Comparison of ENCODE assay signal across 9 cellular contexts in the genomic region with DNA sequence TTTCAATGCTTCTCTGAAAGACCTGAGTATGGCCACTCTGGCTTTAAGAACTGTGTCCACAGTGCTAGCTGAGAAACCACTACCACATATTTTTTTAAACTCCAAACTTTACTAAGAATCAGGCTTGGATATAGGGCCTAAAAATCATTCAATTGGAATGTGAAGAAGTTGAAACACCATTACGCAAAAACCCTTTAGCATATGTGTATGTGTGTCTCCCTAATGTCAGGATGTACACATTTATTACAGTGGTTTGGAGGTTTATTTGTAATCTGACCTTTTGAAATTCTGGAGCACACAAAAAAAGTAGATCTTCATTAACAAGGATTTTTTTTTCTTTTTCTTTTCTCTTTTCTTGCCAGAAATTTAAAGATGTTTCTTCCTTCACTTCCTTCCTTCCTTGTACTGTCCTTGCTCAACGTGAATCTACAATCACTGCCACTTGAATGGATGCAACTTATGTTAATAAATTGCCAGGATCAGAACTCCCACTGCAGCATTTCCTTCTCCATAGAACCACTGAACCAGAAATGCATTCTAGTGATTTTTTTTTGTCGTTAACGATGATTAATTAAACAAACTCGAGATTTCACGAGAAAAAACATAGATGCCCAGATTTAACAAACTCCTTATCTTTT. TPM values are rescaled to one million over a fixed set of nuclear protein-coding genes. Genes with fewer than 3 reads are reported as not detected.
DNase-seq lines count a peak whose midpoint lies in the region; ATAC-seq and TF ChIP-seq lines count a peak whose summit lies in the region.
"Had no signal": no experiment of that assay in that cellular context is flagged by ENCODE, and none has a peak within 500 bp of the region (broad histone marks: within the 10 kb centered on the region; RNA-seq: fewer than 3 reads in every experiment).

No MANE protein-coding gene starts in this region.

- H3K27ac ChIP-seq in duodenal mucosa (ENCODE audit: low read depth, low read length) (no peak overlapping the region), aorta (ENCODE audit: low read depth in 1 of 2, low read length in 2 of 2) (no peak overlapping the region)

- no peak for TF ChIP-seq POLR2A in erythroblast (IDR thresholded peaks at IDR 0.05; ENCODE audit: low read length)

- TF ChIP-seq CTCF in BJ (IDR thresholded peaks at IDR 0.05; ENCODE audit: insufficient read depth, low read depth, low read length) (no peak), nephron (IDR thresholded peaks at IDR 0.05; ENCODE audit: unreplicated experiment in 3 of 3) (no peak)

- peaks cover 37% of the 10 kb centered on the region for H3K4me1 Mint-ChIP-seq in nephron

- peaks cover 72% of the 10 kb centered on the region for H3K27me3 Mint-ChIP-seq in nephron (ENCODE audit: low read depth)

- H3K4me3 Mint-ChIP-seq in nephron: peak overlapping the region; percentile 92 to 100 (median 95)

- no peaks in the 10 kb centered on the region for H3K9me3 Mint-ChIP-seq in nephron

- intact Hi-C loops in aorta (cut with DNase I): loop anchor here (5.0 to 10.0 kb wide), 3 partner anchors 79 to 437 kb away; no protein-coding TSS in a partner anchor

- H3K27ac Mint-ChIP-seq in nephron: peak overlapping the region; percentile 19 to 58 (median 33)

- 51 to 59% methylated on average over 6 of the region's 6 CpGs for WGBS in aorta, 2 donors

- H3K27me3 ChIP-seq in BJ (ENCODE audit: control insufficient read depth, insufficient read depth, low read length) (no peaks in the 10 kb centered on the region), duodenal mucosa (ENCODE audit: control insufficient read depth in 1 of 2, insufficient read depth in 2 of 2, low read length in 2 of 2) (peaks cover 12% of the 10 kb centered on the region in 2 donors), aorta (ENCODE audit: control insufficient read depth in 1 of 2, insufficient read depth in 2 of 2, low read length in 1 of 2) (no peaks in the 10 kb centered on the region)

- H3K36me3 ChIP-seq in BJ (ENCODE audit: control insufficient read depth, insufficient read depth, low read length) (peaks cover 18% of the 10 kb centered on the region), duodenal mucosa (ENCODE audit: control insufficient read depth in 1 of 2, insufficient read depth in 2 of 2, low read length in 2 of 2) (no peaks in the 10 kb centered on the region), aorta (ENCODE audit: control insufficient read depth in 1 of 2, insufficient read depth in 2 of 2, low read length in 1 of 2) (no peaks in the 10 kb centered on the region)

- POLR2A ChIA-PET in BJ (lab: Charles Lee): interaction anchor here (0.6 to 0.9 kb wide), 3 partner anchors 8 to 542 kb away, joined by 3 to 4 read pairs (median 3); no protein-coding TSS in a partner anchor

- H3K4me1 ChIP-seq in duodenal mucosa (ENCODE audit: control insufficient read depth in 1 of 2, insufficient read depth in 2 of 2, low read length in 2 of 2) (peaks cover 22 to 37% of the 10 kb centered on the region in 2 donors), aorta (ENCODE audit: control insufficient read depth in 1 of 2, insufficient read depth in 2 of 2, low read length in 2 of 2) (no peaks in the 10 kb centered on the region)

- peak; percentile 46 for DNase-seq in BJ (ENCODE audit: low read depth)
- peak; percentile 61 for DNase-seq in LHCN-M2 (ENCODE audit: low read depth)
- DNase-seq in erythroblast (lab: John Stamatoyannopoulos, UW): no peak
- DNase-seq in NCI-H2171 (lab: John Stamatoyannopoulos, UW): no peak
- DNase-seq in activated gamma-delta T cell (lab: John Stamatoyannopoulos, UW): no peak
- DNase-seq in aorta: no peak
- DNase-seq: NCI-H2227 treated with DMSO at 0.1 percent for 48 hours had no signal

- CTCF ChIA-PET in BJ (lab: Yijun Ruan, JAX): interaction anchor here (0.7 to 1.7 kb wide), 6 partner anchors 94 to 544 kb away, joined by 3 to 5 read pairs (median 4); no protein-coding TSS in a partner anchor

- peak overlapping the region in 1 of 2 donors; percentile 98 for H3K9ac ChIP-seq in duodenal mucosa (ENCODE audit: low read depth in 1 of 2, low read length in 2 of 2)

- no peaks in the 10 kb centered on the region for H3K36me3 Mint-ChIP-seq in nephron (ENCODE audit: low read depth)

- H3K4me3 ChIP-seq in BJ (ENCODE audit: low read depth, low read length) (peak overlapping the region; percentile 94), duodenal mucosa (ENCODE audit: low read depth in 1 of 2, low read length in 2 of 2) (peak overlapping the region; percentile 90 to 99), aorta (ENCODE audit: low read length in 2 of 2) (no peak overlapping the region)

- H3K9me3 ChIP-seq in duodenal mucosa (ENCODE audit: control insufficient read depth in 1 of 2, low read length in 2 of 2) (no peaks in the 10 kb centered on the region), aorta (ENCODE audit: control insufficient read depth, low read length) (no peaks in the 10 kb centered on the region)

- ATAC-seq in aorta (ENCODE audit: low FRiP score): no peak

RNA-seq across cellular contexts. Expression of a gene that starts 3.1 kb away (rescaled TPM):
- polyA plus RNA-seq in BJ (2011; rRNA removed): 453 and 569 TPM in 2 replicates
- polyA minus RNA-seq in BJ (2011; rRNA and poly(A)+ RNA removed): 194 and 357 TPM in 2 replicates
- 160 and 164 TPM in 2 replicates for total RNA-seq in LHCN-M2 (2014; rRNA removed)
- polyA plus RNA-seq in LHCN-M2 (2012): 146 TPM
- total RNA-seq in aorta: 10 to 100 TPM; 31.9 to 76.1 TPM
- polyA plus RNA-seq in aorta: 1 to 10 TPM; 1.5 to 3.1 TPM

RNA-seq across cellular contexts. Expression of a gene that starts 7.8 kb away (rescaled TPM):
- polyA plus RNA-seq in BJ (2011; rRNA removed) (33.8 and 41.2 TPM in 2 replicates), aorta (10 to 100 TPM in 1 of 2 donors, 1 to 10 TPM in 1; 6.4 to 18.3 TPM)
- 40.7 and 56.7 TPM in 2 replicates for polyA minus RNA-seq in BJ (2011; rRNA and poly(A)+ RNA removed)
- total RNA-seq in LHCN-M2 (2014; rRNA removed) (31.6 and 32.1 TPM in 2 replicates), aorta (10 to 100 TPM; 76.8 to 82.0 TPM)
- 10.4 TPM for polyA plus RNA-seq in LHCN-M2 (2012)

Comparison
In these comparisons a context has a peak if more than half of its experiments do, and no peak if none do; other contexts are left out.
1. DNase-seq: peak in BJ (single experiment) and LHCN-M2 (single experiment); none in erythroblast (0 of 2), NCI-H2171 (single experiment), activated gamma-delta T cell (single experiment) and aorta (0 of 2).
2. H3K4me3 ChIP-seq: peak in BJ (single experiment) and duodenal mucosa (2 of 2); none in aorta (0 of 2).